ENCODE assay signal across 1 cellular context in genomic region chr21:31084689-31085088, GRCh38.
A peak's percentile ranks its signal among the peaks of the same experiment; 100 is the strongest.
TF ChIP-seq lines count a peak whose summit lies in the region.

No MANE protein-coding gene starts in this region.

TF ChIP-seq in HepG2, 621 proteins besides CTCF, POLR2A, EP300 and RAD21 (continued from another document):
- TF ChIP-seq TFAP4 (IDR thresholded peaks at IDR 0.05; ENCODE audit: borderline replicate concordance, low read depth) (peak; percentile 48; the same call in 1 of the 2 replicates), JARID2 (CRISPR knock-in tag; IDR thresholded peaks at IDR 0.05; ENCODE audit: insufficient replicate concordance) (no peak), CEBPB (IDR thresholded peaks at IDR 0.05; ENCODE audit: borderline replicate concordance, low read depth, low read length) (peak; percentile 70; the same call in 1 of the 2 replicates), KLF12 (CRISPR knock-in tag; IDR thresholded peaks at IDR 0.05; ENCODE audit: borderline replicate concordance) (no peak), MED13 (CRISPR knock-in tag; IDR thresholded peaks at IDR 0.05) (no peak), RARA (CRISPR knock-in tag; IDR thresholded peaks at IDR 0.05) (peak; percentile 30; the same call in 1 of the 2 replicates)
